17 cellular contexts compared by ENCODE assay signal in the genomic region with DNA sequence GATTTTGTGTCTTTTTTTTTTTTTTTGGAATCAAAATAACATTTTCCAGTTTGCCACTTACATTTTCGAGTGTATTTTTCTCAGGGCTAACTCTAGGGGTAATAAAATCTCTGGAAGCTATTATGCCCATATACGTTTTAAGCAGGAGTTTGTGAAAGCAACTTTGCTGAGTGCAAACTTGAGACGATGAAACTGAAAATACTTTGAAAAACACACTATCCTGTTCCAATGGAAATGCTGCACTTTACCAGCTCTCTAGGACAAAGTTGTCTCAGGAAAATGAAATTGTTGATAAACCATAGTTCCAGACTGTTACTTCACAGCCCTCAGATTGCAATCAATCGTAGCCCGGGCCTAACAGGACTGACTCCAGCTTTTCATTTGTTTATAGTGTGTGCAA.
DNase-seq lines count a peak whose midpoint lies in the region; TF ChIP-seq lines count a peak whose summit lies in the region.
"Had no signal": no experiment of that assay in that cellular context is flagged by ENCODE, and none has a peak within 500 bp of the region (broad histone marks: within the 10 kb centered on the region; RNA-seq: fewer than 3 reads in every experiment).

No MANE protein-coding gene starts in this region.

- H3K4me1 ChIP-seq in esophagus squamous epithelium (peaks cover 0 to 15% (median 3%) of the 10 kb centered on the region in 3 donors), tibial nerve (peaks cover 0 to 7% (median 0%) of the 10 kb centered on the region in 4 donors)
- H3K4me1 ChIP-seq: A549 had no signal

- H3K27me3 Mint-ChIP-seq in neural crest cell (ENCODE audit: low read depth) (peaks cover 7% of the 10 kb centered on the region), CD14-positive monocyte (ENCODE audit: low read depth in 3 of 3) (peaks cover 25 to 33% (median 31%) of the 10 kb centered on the region in 3 donors)

- peaks cover 21% of the 10 kb centered on the region for H3K4me1 Mint-ChIP-seq in neural crest cell
- no peaks in the 10 kb centered on the region for H3K4me1 Mint-ChIP-seq in CD14-positive monocyte
- H3K4me1 Mint-ChIP-seq: activated naive CD8-positive, alpha-beta T cell treated with anti-CD3 and anti-CD28 coated beads, Interleukin-2, amount 50 U/mL, for 24 hours; stimulated activated naive B cell treated with anti-CD40 and anti-IgM and Interleukin-4, amounts not matched to agents 10 μg/mL and 1 μg/mL and 100 μg/mL, for 72 hours had no signal

- intact Hi-C loops in esophagus squamous epithelium (cut with DNase I): no loop called here
- intact Hi-C loops in CD14-positive monocyte (cut with micrococcal nuclease): no loop called here

- H3K27me3 ChIP-seq in esophagus squamous epithelium (peaks cover 0 to 26% (median 0%) of the 10 kb centered on the region in 4 donors), tibial nerve (no peaks in the 10 kb centered on the region)

- DNase-seq in NCI-H510A treated with DMSO at 0.1 percent for 48 hours (lab: John Stamatoyannopoulos, UW) (peak; percentile 60), NCI-H510A (lab: John Stamatoyannopoulos, UW) (no peak), esophagus squamous epithelium (lab: John Stamatoyannopoulos, UW) (no peak), neural crest cell (ENCODE audit: low read depth, low spot score) (no peak), tibial nerve (ENCODE audit: low spot score in 2 of 2) (no peak), CD14-positive monocyte (ENCODE audit: low spot score) (no peak), ecto neural progenitor cell (ENCODE audit: low spot score) (no peak), HPDE6-E6E7 (ENCODE audit: extremely low spot score) (no peak)
- DNase-seq: activated CD4-positive, alpha-beta T cell treated with anti-CD3 and anti-CD28 coated beads, Interleukin-2, amount 50 U/mL, for 48 hours; activated naive CD8-positive, alpha-beta T cell treated with anti-CD3 and anti-CD28 coated beads, Interleukin-2, amount 50 U/mL, for 24 hours; activated T-cell treated with anti-CD3 and anti-CD28 coated beads, Interleukin-2, amount 50 U/mL, for 48 hours; GDM1; naive thymus-derived CD4-positive, alpha-beta T cell; stimulated activated naive B cell treated with anti-CD40 and anti-IgM and Interleukin-4, amounts not matched to agents 10 μg/mL and 1 μg/mL and 100 μg/mL, for 72 hours had no signal

- no peaks in the 10 kb centered on the region for H3K36me3 ChIP-seq in esophagus squamous epithelium
- no peaks in the 10 kb centered on the region for H3K36me3 ChIP-seq in tibial nerve

- TF ChIP-seq CTCF in esophagus squamous epithelium (IDR thresholded peaks at IDR 0.05) (no peak), neural crest cell (conservative IDR thresholded peaks at IDR 0.05) (no peak), tibial nerve (IDR thresholded peaks at IDR 0.05) (no peak), CD14-positive monocyte (IDR thresholded peaks at IDR 0.05) (no peak)

- H3K27ac ChIP-seq in esophagus squamous epithelium (peak overlapping the region in 3 of 4 donors; percentile 73 to 91 (median 86)), tibial nerve (peak overlapping the region in 3 of 4 donors; percentile 82 to 90 (median 89))
- H3K27ac ChIP-seq: SK-N-MC had no signal

- peak overlapping the region in 3 of 4 donors; percentile 30 to 67 (median 45) for H3K4me3 ChIP-seq in esophagus squamous epithelium
- peak overlapping the region; percentile 26 to 61 (median 46) for H3K4me3 ChIP-seq in tibial nerve
- H3K4me3 ChIP-seq: K562, SK-N-MC had no signal

- no peak for TF ChIP-seq POLR2A in esophagus squamous epithelium (IDR thresholded peaks at IDR 0.05)
- no peak for TF ChIP-seq POLR2A in tibial nerve (IDR thresholded peaks at IDR 0.05)

- H3K4me3 Mint-ChIP-seq in neural crest cell: peak overlapping the region; percentile 86
- H3K4me3 Mint-ChIP-seq in CD14-positive monocyte: peak overlapping the region in 1 of 2 donors; percentile 83
- H3K4me3 Mint-ChIP-seq: activated naive CD8-positive, alpha-beta T cell treated with anti-CD3 and anti-CD28 coated beads, Interleukin-2, amount 50 U/mL, for 24 hours; naive thymus-derived CD4-positive, alpha-beta T cell had no signal

- peaks cover 3% of the 10 kb centered on the region for H3K9me3 Mint-ChIP-seq in neural crest cell
- peaks cover 3 to 17% (median 9%) of the 10 kb centered on the region in 7 donors for H3K9me3 Mint-ChIP-seq in CD14-positive monocyte
- H3K9me3 Mint-ChIP-seq: activated naive CD8-positive, alpha-beta T cell treated with anti-CD3 and anti-CD28 coated beads, Interleukin-2, amount 50 U/mL, for 24 hours had no signal

- no peak for TF ChIP-seq EP300 in tibial nerve (IDR thresholded peaks at IDR 0.05)

- H3K36me3 Mint-ChIP-seq in neural crest cell (ENCODE audit: low read depth): peaks cover 3% of the 10 kb centered on the region
- H3K36me3 Mint-ChIP-seq in CD14-positive monocyte: no peaks in the 10 kb centered on the region
- H3K36me3 Mint-ChIP-seq: naive thymus-derived CD4-positive, alpha-beta T cell; stimulated activated naive B cell treated with anti-CD40 and anti-IgM and Interleukin-4, amounts not matched to agents 10 μg/mL and 1 μg/mL and 100 μg/mL, for 72 hours had no signal

- H3K27ac Mint-ChIP-seq in neural crest cell (ENCODE audit: unreplicated experiment) (no peak overlapping the region), CD14-positive monocyte (no peak overlapping the region)
- H3K27ac Mint-ChIP-seq: activated naive CD8-positive, alpha-beta T cell treated with anti-CD3 and anti-CD28 coated beads, Interleukin-2, amount 50 U/mL, for 24 hours; naive thymus-derived CD4-positive, alpha-beta T cell; stimulated activated naive B cell treated with anti-CD40 and anti-IgM and Interleukin-4, amounts not matched to agents 10 μg/mL and 1 μg/mL and 100 μg/mL, for 72 hours had no signal

- 62 to 67% methylated on average over 5 of the region's 5 CpGs for WGBS in esophagus squamous epithelium, 2 donors
- WGBS in tibial nerve, 2 donors: 27 to 33% methylated on average over 5 of the region's 5 CpGs

- H3K9me3 ChIP-seq in esophagus squamous epithelium (peaks cover 0 to 6% (median 0%) of the 10 kb centered on the region in 3 donors), tibial nerve (peaks cover 0 to 12% (median 0%) of the 10 kb centered on the region in 4 donors)
- H3K9me3 ChIP-seq: A549 had no signal
